8 cellular contexts compared by ENCODE assay signal in genomic region chr1:100188617-100189016, GRCh38. TPM values are rescaled to one million over a fixed set of nuclear protein-coding genes. Genes with fewer than 3 reads are reported as not detected.
DNase-seq lines count a peak whose midpoint lies in the region; ATAC-seq and TF ChIP-seq lines count a peak whose summit lies in the region.

No MANE protein-coding gene starts in this region.

- in situ Hi-C loops in astrocyte of the spinal cord (cut with HindIII; ENCODE audit: low sequenced_read_pairs), result no loop called here

- ATAC-seq in GM18499 (IDR thresholded peaks at IDR 0.05; ENCODE audit: insufficient read depth, unreplicated experiment), result peak; percentile 47
- ATAC-seq in foreskin keratinocyte, result no peak

- no peaks in the 10 kb centered on the region for H3K9me3 Mint-ChIP-seq in activated CD4-positive, alpha-beta memory T cell treated with anti-CD3 and anti-CD28 coated beads, Interleukin-2, amount 10 ng/mL, durations not matched to agents 7 days and 5 days

- POLR2A ChIA-PET in activated CD4-positive, alpha-beta memory T cell treated with anti-CD3 and anti-CD28 coated beads, Interleukin-2, amount 10 ng/mL, durations not matched to agents 7 days and 5 days (lab: Charles Lee), result no interaction called here

- no peaks in the 10 kb centered on the region for H3K27me3 Mint-ChIP-seq in activated CD4-positive, alpha-beta memory T cell treated with anti-CD3 and anti-CD28 coated beads, Interleukin-2, amount 10 ng/mL, durations not matched to agents 7 days and 5 days

- H3K4me3 Mint-ChIP-seq in activated CD4-positive, alpha-beta memory T cell treated with anti-CD3 and anti-CD28 coated beads, Interleukin-2, amount 10 ng/mL, durations not matched to agents 7 days and 5 days, result no peak overlapping the region

- no peak overlapping the region for H3K27ac Mint-ChIP-seq in activated CD4-positive, alpha-beta memory T cell treated with anti-CD3 and anti-CD28 coated beads, Interleukin-2, amount 10 ng/mL, durations not matched to agents 7 days and 5 days

- peaks cover 4% of the 10 kb centered on the region for H3K36me3 Mint-ChIP-seq in activated CD4-positive, alpha-beta memory T cell treated with anti-CD3 and anti-CD28 coated beads, Interleukin-2, amount 10 ng/mL, durations not matched to agents 7 days and 5 days (ENCODE audit: low read depth)

- TF ChIP-seq CTCF in astrocyte of the spinal cord (IDR thresholded peaks at IDR 0.05; ENCODE audit: low read depth, low read length), result no peak
- no peak for TF ChIP-seq CTCF in foreskin keratinocyte (conservative IDR thresholded peaks at IDR 0.05)

- CTCF ChIA-PET in activated CD4-positive, alpha-beta memory T cell treated with anti-CD3 and anti-CD28 coated beads, Interleukin-2, amount 10 ng/mL, durations not matched to agents 7 days and 5 days (lab: Charles Lee), result no interaction called here

- no peaks in the 10 kb centered on the region for H3K4me1 Mint-ChIP-seq in activated CD4-positive, alpha-beta memory T cell treated with anti-CD3 and anti-CD28 coated beads, Interleukin-2, amount 10 ng/mL, durations not matched to agents 7 days and 5 days

- H3K27ac ChIP-seq in foreskin keratinocyte, result no peak overlapping the region

- H3K4me1 ChIP-seq in foreskin keratinocyte, result no peaks in the 10 kb centered on the region

- H3K27me3 ChIP-seq in foreskin keratinocyte, result no peaks in the 10 kb centered on the region

- H3K4me3 ChIP-seq in astrocyte of the spinal cord (ENCODE audit: low read depth, low read length), result no peak overlapping the region

- DNase-seq in M059J (ENCODE audit: low read depth) (peak; percentile 97), astrocyte of the spinal cord (ENCODE audit: low read depth, low spot score) (peak; percentile 90), nucleus accumbens (lab: John Stamatoyannopoulos, UW) (peak in 35 of 56 donors; percentile 4 to 66 (median 21)), foreskin keratinocyte (no peak), activated gamma-delta T cell (lab: John Stamatoyannopoulos, UW) (no peak)
- DNase-seq in activated CD4-positive, alpha-beta memory T cell treated with anti-CD3 and anti-CD28 coated beads, Interleukin-2, amount 10 ng/mL, durations not matched to agents 7 days and 5 days, result no peak
- DNase-seq in stimulated activated CD4-positive, alpha-beta T cell treated with anti-CD3 and anti-CD28 coated beads, Interleukin-12 subunit alpha, Interleukin-12 subunit beta, amount 100 ng/mL, for 4 hours, result no peak

RNA-seq across cellular contexts. Expression of gene LRRC39, which starts 10.6 kb away (rescaled TPM):
- 0.07 and 0.20 TPM in 2 replicates for total RNA-seq in M059J (2014; rRNA removed; shearing (Covaris generic))
- total RNA-seq in foreskin keratinocyte, result 0.11 TPM in 1 of 2 replicates, not detected in the other
- polyA plus RNA-seq in foreskin keratinocyte, result 0.08 and 0.09 TPM in 2 replicates
- under 1 TPM; 0.53 to 0.60 TPM for total RNA-seq in activated CD4-positive, alpha-beta memory T cell treated with anti-CD3 and anti-CD28 coated beads, Interleukin-2, amount 10 ng/mL, durations not matched to agents 7 days and 5 days

RNA-seq across cellular contexts. Expression of gene TRMT13, which starts 55.7 kb away (rescaled TPM):
- 4.4 and 12.2 TPM in 2 replicates for total RNA-seq in M059J (2014; rRNA removed; shearing (Covaris generic))
- total RNA-seq in foreskin keratinocyte, result 11.0 and 11.8 TPM in 2 replicates
- 3.5 and 4.8 TPM in 2 replicates for polyA plus RNA-seq in foreskin keratinocyte
- 10 to 100 TPM; 13.9 to 15.4 TPM for total RNA-seq in activated CD4-positive, alpha-beta memory T cell treated with anti-CD3 and anti-CD28 coated beads, Interleukin-2, amount 10 ng/mL, durations not matched to agents 7 days and 5 days

RNA-seq across cellular contexts. Expression of gene SASS6, which starts 55.9 kb away (rescaled TPM):
- total RNA-seq in M059J (2014; rRNA removed; shearing (Covaris generic)), result 9.4 and 10.1 TPM in 2 replicates
- 8.7 and 10.6 TPM in 2 replicates for total RNA-seq in foreskin keratinocyte
- 1.8 and 2.7 TPM in 2 replicates for polyA plus RNA-seq in foreskin keratinocyte
- 10 to 100 TPM; 13.2 to 13.3 TPM for total RNA-seq in activated CD4-positive, alpha-beta memory T cell treated with anti-CD3 and anti-CD28 coated beads, Interleukin-2, amount 10 ng/mL, durations not matched to agents 7 days and 5 days

Comparison
In these comparisons a context has a peak if more than half of its experiments do, and no peak if none do; other contexts are left out.
1. DNase-seq: peak in M059J (single experiment), astrocyte of the spinal cord (single experiment) and nucleus accumbens (35 of 56); none in foreskin keratinocyte (0 of 2), activated CD4-positive, alpha-beta memory T cell treated with anti-CD3 and anti-CD28 coated beads, Interleukin-2, amount 10 ng/mL, durations not matched to agents 7 days and 5 days (single experiment), activated gamma-delta T cell (single experiment) and stimulated activated CD4-positive, alpha-beta T cell treated with anti-CD3 and anti-CD28 coated beads, Interleukin-12 subunit alpha, Interleukin-12 subunit beta, amount 100 ng/mL, for 4 hours (single experiment).